ENCODE assay signal across 1 cellular context in the genomic region with DNA sequence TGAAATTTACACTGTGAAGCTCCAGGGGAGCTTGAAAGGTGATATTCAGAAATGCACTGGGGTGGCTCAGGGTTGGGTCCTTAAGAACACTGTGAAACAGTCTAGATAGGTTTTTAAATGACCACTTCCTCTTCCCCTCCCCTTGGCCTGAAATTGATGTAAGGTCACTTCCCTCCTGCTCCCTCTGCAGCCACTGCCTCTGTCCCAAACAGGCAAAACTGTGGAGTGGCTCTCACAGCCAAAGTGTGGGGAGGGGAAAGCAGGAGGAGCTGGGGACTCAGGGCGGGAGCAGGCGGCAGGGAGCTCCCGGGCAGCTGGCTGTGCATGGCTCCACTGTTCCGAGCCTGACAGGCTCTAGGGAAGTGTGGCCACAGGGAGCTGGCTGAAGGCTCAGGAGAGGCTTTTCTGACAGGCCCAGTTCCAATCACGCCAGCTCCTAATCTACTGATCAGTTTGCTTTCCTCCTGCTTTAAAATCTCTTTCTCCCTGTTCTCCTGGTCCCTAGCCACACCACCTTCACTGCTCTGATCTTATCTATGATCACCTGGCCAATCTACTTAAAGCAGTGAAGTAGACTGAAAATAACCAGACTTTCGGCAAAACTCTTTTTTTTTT.
TF ChIP-seq lines count a peak whose summit lies in the region.

No MANE protein-coding gene starts in this region.

TF ChIP-seq in HepG2, 621 proteins besides CTCF, POLR2A, EP300 and RAD21:
- TF ChIP-seq ZNF768 (CRISPR knock-in tag; IDR thresholded peaks at IDR 0.05): peak; percentile 71; the same call in 1 of the 2 replicates
- TF ChIP-seq CBFB (CRISPR knock-in tag; IDR thresholded peaks at IDR 0.05): no peak
- TF ChIP-seq, protein P1, sequence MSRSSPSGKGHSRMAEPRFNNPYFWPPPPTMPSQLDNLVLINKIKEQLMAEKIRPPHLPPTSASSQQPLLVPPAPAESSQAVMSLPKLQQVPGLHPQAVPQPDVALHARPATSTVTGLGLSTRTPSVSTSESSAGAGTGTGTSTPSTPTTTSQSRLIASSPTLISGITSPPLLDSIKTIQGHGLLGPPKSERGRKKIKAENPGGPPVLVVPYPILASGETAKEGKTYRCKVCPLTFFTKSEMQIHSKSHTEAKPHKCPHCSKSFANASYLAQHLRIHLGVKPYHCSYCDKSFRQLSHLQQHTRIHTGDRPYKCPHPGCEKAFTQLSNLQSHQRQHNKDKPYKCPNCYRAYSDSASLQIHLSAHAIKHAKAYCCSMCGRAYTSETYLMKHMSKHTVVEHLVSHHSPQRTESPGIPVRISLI (CRISPR knock-in tag; IDR thresholded peaks at IDR 0.05; ENCODE audit: borderline replicate concordance): peak; percentile 32; the same call in 1 of the 2 replicates
- TF ChIP-seq SAP130 (CRISPR knock-in tag; IDR thresholded peaks at IDR 0.05; ENCODE audit: low read depth): peak; percentile 37; the same call in 1 of the 2 replicates
- TF ChIP-seq ZNF292 (CRISPR knock-in tag; IDR thresholded peaks at IDR 0.05; ENCODE audit: borderline replicate concordance, low read depth): 0 out of 2 replicates have a peak, but pooled peaks have one; percentile 34
- TF ChIP-seq, protein P2, sequence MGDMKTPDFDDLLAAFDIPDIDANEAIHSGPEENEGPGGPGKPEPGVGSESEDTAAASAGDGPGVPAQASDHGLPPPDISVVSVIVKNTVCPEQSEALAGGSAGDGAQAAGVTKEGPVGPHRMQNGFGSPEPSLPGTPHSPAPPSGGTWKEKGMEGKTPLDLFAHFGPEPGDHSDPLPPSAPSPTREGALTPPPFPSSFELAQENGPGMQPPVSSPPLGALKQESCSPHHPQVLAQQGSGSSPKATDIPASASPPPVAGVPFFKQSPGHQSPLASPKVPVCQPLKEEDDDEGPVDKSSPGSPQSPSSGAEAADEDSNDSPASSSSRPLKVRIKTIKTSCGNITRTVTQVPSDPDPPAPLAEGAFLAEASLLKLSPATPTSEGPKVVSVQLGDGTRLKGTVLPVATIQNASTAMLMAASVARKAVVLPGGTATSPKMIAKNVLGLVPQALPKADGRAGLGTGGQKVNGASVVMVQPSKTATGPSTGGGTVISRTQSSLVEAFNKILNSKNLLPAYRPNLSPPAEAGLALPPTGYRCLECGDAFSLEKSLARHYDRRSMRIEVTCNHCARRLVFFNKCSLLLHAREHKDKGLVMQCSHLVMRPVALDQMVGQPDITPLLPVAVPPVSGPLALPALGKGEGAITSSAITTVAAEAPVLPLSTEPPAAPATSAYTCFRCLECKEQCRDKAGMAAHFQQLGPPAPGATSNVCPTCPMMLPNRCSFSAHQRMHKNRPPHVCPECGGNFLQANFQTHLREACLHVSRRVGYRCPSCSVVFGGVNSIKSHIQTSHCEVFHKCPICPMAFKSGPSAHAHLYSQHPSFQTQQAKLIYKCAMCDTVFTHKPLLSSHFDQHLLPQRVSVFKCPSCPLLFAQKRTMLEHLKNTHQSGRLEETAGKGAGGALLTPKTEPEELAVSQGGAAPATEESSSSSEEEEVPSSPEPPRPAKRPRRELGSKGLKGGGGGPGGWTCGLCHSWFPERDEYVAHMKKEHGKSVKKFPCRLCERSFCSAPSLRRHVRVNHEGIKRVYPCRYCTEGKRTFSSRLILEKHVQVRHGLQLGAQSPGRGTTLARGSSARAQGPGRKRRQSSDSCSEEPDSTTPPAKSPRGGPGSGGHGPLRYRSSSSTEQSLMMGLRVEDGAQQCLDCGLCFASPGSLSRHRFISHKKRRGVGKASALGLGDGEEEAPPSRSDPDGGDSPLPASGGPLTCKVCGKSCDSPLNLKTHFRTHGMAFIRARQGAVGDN (CRISPR knock-in tag; IDR thresholded peaks at IDR 0.05): peak; percentile 55
- 0 out of 2 replicates have a peak, but pooled peaks have one; percentile 32 for TF ChIP-seq YEATS4 (CRISPR knock-in tag; IDR thresholded peaks at IDR 0.05; ENCODE audit: borderline replicate concordance)
- TF ChIP-seq, protein P3, sequence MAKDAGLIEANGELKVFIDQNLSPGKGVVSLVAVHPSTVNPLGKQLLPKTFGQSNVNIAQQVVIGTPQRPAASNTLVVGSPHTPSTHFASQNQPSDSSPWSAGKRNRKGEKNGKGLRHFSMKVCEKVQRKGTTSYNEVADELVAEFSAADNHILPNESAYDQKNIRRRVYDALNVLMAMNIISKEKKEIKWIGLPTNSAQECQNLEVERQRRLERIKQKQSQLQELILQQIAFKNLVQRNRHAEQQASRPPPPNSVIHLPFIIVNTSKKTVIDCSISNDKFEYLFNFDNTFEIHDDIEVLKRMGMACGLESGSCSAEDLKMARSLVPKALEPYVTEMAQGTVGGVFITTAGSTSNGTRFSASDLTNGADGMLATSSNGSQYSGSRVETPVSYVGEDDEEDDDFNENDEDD (CRISPR knock-in tag; IDR thresholded peaks at IDR 0.05; ENCODE audit: borderline replicate concordance): 0 out of 2 replicates have a peak, but pooled peaks have one; percentile 15
- peak; percentile 21 for TF ChIP-seq XRCC5 (optimal IDR thresholded peaks at IDR 0.05; ENCODE audit: low read length)
- TF ChIP-seq, protein P4, sequence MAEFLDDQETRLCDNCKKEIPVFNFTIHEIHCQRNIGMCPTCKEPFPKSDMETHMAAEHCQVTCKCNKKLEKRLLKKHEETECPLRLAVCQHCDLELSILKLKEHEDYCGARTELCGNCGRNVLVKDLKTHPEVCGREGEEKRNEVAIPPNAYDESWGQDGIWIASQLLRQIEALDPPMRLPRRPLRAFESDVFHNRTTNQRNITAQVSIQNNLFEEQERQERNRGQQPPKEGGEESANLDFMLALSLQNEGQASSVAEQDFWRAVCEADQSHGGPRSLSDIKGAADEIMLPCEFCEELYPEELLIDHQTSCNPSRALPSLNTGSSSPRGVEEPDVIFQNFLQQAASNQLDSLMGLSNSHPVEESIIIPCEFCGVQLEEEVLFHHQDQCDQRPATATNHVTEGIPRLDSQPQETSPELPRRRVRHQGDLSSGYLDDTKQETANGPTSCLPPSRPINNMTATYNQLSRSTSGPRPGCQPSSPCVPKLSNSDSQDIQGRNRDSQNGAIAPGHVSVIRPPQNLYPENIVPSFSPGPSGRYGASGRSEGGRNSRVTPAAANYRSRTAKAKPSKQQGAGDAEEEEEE (CRISPR knock-in tag; IDR thresholded peaks at IDR 0.05; ENCODE audit: borderline replicate concordance): no peak
- TF ChIP-seq MLLT10 (CRISPR knock-in tag; IDR thresholded peaks at IDR 0.05): no peak
- TF ChIP-seq, protein P5, sequence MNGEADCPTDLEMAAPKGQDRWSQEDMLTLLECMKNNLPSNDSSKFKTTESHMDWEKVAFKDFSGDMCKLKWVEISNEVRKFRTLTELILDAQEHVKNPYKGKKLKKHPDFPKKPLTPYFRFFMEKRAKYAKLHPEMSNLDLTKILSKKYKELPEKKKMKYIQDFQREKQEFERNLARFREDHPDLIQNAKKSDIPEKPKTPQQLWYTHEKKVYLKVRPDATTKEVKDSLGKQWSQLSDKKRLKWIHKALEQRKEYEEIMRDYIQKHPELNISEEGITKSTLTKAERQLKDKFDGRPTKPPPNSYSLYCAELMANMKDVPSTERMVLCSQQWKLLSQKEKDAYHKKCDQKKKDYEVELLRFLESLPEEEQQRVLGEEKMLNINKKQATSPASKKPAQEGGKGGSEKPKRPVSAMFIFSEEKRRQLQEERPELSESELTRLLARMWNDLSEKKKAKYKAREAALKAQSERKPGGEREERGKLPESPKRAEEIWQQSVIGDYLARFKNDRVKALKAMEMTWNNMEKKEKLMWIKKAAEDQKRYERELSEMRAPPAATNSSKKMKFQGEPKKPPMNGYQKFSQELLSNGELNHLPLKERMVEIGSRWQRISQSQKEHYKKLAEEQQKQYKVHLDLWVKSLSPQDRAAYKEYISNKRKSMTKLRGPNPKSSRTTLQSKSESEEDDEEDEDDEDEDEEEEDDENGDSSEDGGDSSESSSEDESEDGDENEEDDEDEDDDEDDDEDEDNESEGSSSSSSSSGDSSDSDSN (CRISPR knock-in tag; IDR thresholded peaks at IDR 0.05): peak; percentile 42; the same call in 1 of the 2 replicates
